8 cellular contexts compared by ENCODE assay signal in genomic region chr13:79775830-79776229, GRCh38.
A peak's percentile ranks its signal among the peaks of the same experiment; 100 is the strongest.
DNase-seq lines count a peak whose midpoint lies in the region; ATAC-seq, FAIRE-seq and TF ChIP-seq lines count a peak whose summit lies in the region.

No MANE protein-coding gene starts in this region.

- H3K27me3 Mint-ChIP-seq in stimulated activated naive CD8-positive, alpha-beta T cell treated with anti-CD3 and anti-CD28 coated beads, Interleukin-15, amount 100 ng/mL, for 72 hours: no peaks in the 10 kb centered on the region

- FAIRE-seq in GM18507 (lab: Jason Lieb, UNC): peak; percentile 75

- H3K27ac ChIP-seq in ACC112 (ENCODE audit: low read depth, low read length) (peak overlapping the region; percentile 43), lower lobe of right lung (no peak overlapping the region)

- intact Hi-C loops in lower lobe of right lung (cut with DNase I): loop anchor here (10.0 kb wide), 1 partner anchor 559 kb away; no protein-coding TSS in a partner anchor

- H3K36me3 ChIP-seq in ACC112 (ENCODE audit: insufficient read depth, low read length) (no peaks in the 10 kb centered on the region), lower lobe of right lung (no peaks in the 10 kb centered on the region)

- H3K79me2 ChIP-seq in ACC112 (ENCODE audit: control insufficient read depth, insufficient read depth, low read length, unreplicated experiment): no peaks in the 10 kb centered on the region

- no peak overlapping the region for H3K4me3 Mint-ChIP-seq in stimulated activated naive CD8-positive, alpha-beta T cell treated with anti-CD3 and anti-CD28 coated beads, Interleukin-15, amount 100 ng/mL, for 72 hours

- H3K27ac Mint-ChIP-seq in stimulated activated naive CD8-positive, alpha-beta T cell treated with anti-CD3 and anti-CD28 coated beads, Interleukin-15, amount 100 ng/mL, for 72 hours: no peak overlapping the region

- H3K4me1 ChIP-seq in ACC112 (ENCODE audit: control insufficient read depth, insufficient read depth, low read length, unreplicated experiment) (peaks cover 31% of the 10 kb centered on the region), lower lobe of right lung (peaks cover 12% of the 10 kb centered on the region)

- no peak overlapping the region for H3K4me3 ChIP-seq in ACC112 (ENCODE audit: low read depth, low read length)
- H3K4me3 ChIP-seq in cardiac fibroblast (replicated peaks in 1 of 2; ENCODE audit: low read depth in 2 of 2, low read length in 2 of 2): no peak overlapping the region
- H3K4me3 ChIP-seq in lower lobe of right lung: no peak overlapping the region

- no peak for DNase-seq in GM18507 (ENCODE audit: extremely low spot score, insufficient read length, low read depth)
- peak; percentile 1 for DNase-seq in NCI-H2196 (lab: John Stamatoyannopoulos, UW; ENCODE audit: unreplicated experiment)
- peak; percentile 88 to 89 for DNase-seq in cardiac fibroblast (ENCODE audit: low read depth in 2 of 2)
- no peak for DNase-seq in lower lobe of right lung
- DNase-seq in stimulated activated naive CD8-positive, alpha-beta T cell treated with anti-CD3 and anti-CD28 coated beads, Interleukin-15, amount 100 ng/mL, for 72 hours: no peak

- H3K27me3 ChIP-seq in ACC112 (ENCODE audit: insufficient read depth, low read length) (no peaks in the 10 kb centered on the region), lower lobe of right lung (ENCODE audit: low read depth) (no peaks in the 10 kb centered on the region)

- H2AFZ ChIP-seq in ACC112 (ENCODE audit: low read length, unreplicated experiment): no peak overlapping the region

- H3K9me3 ChIP-seq in lower lobe of right lung: no peaks in the 10 kb centered on the region

- peaks cover 5 to 10% of the 10 kb centered on the region in 2 donors for H3K9me3 Mint-ChIP-seq in stimulated activated naive CD8-positive, alpha-beta T cell treated with anti-CD3 and anti-CD28 coated beads, Interleukin-15, amount 100 ng/mL, for 72 hours

- ATAC-seq in lower lobe of right lung (peak; percentile 82 to 89), GM21723 (IDR thresholded peaks at IDR 0.05; ENCODE audit: unreplicated experiment) (no peak), GM18517 (IDR thresholded peaks at IDR 0.05; ENCODE audit: unreplicated experiment) (no peak)
- ATAC-seq in stimulated activated naive CD8-positive, alpha-beta T cell treated with anti-CD3 and anti-CD28 coated beads, Interleukin-15, amount 100 ng/mL, for 72 hours: no peak

- peaks cover 10% of the 10 kb centered on the region for H3K4me1 Mint-ChIP-seq in stimulated activated naive CD8-positive, alpha-beta T cell treated with anti-CD3 and anti-CD28 coated beads, Interleukin-15, amount 100 ng/mL, for 72 hours

- TF ChIP-seq CTCF in cardiac fibroblast (IDR thresholded peaks at IDR 0.05; ENCODE audit: low read depth, low read length): peak; percentile 71
- peak; percentile 56 for TF ChIP-seq CTCF in lower lobe of right lung (IDR thresholded peaks at IDR 0.05)

Comparison
In these comparisons a context has a peak if more than half of its experiments do, and no peak if none do; other contexts are left out.
1. DNase-seq: peak in NCI-H2196 (single experiment) and cardiac fibroblast (2 of 2); none in GM18507 (single experiment), lower lobe of right lung (single experiment) and stimulated activated naive CD8-positive, alpha-beta T cell treated with anti-CD3 and anti-CD28 coated beads, Interleukin-15, amount 100 ng/mL, for 72 hours (0 of 2).
2. ATAC-seq: peak in lower lobe of right lung (2 of 2); none in stimulated activated naive CD8-positive, alpha-beta T cell treated with anti-CD3 and anti-CD28 coated beads, Interleukin-15, amount 100 ng/mL, for 72 hours (single experiment), GM21723 (single experiment) and GM18517 (single experiment).